ENCODE assay signal across 16 cellular contexts in genomic region chr1:212219679-212220463, GRCh38.
DNase-seq lines count a peak whose midpoint lies in the region; ATAC-seq, FAIRE-seq and TF ChIP-seq lines count a peak whose summit lies in the region.
"Had no signal": no experiment of that assay in that cellular context is flagged by ENCODE, and none has a peak within 500 bp of the region (broad histone marks: within the 10 kb centered on the region; RNA-seq: fewer than 3 reads in every experiment).

No MANE protein-coding gene starts in this region.

- H3K27ac Mint-ChIP-seq in GM23338 = no peak overlapping the region
- H3K27ac Mint-ChIP-seq: CD4-positive, alpha-beta T cell had no signal

- H3K4me3 ChIP-seq in GM23338 (no peak overlapping the region), sigmoid colon (no peak overlapping the region)
- H3K4me3 ChIP-seq: ascending aorta, heart left ventricle had no signal

- peak; percentile 54 for ATAC-seq in GM23338
- no peak for ATAC-seq in GM21423 (IDR thresholded peaks at IDR 0.05; ENCODE audit: unreplicated experiment)
- no peak for ATAC-seq in HG02642 (IDR thresholded peaks at IDR 0.05; ENCODE audit: poor library complexity, unreplicated experiment)
- ATAC-seq: heart left ventricle, Right ventricle myocardium inferior had no signal

- no peak overlapping the region for H3K4me2 ChIP-seq in GM23338

- H3K9me3 Mint-ChIP-seq in GM23338 = no peaks in the 10 kb centered on the region
- H3K9me3 Mint-ChIP-seq: CD4-positive, alpha-beta T cell had no signal

- 0 out of 2 replicates have a peak, but pooled peaks cover 3% of the 10 kb centered on the region for H3K4me1 ChIP-seq in GM23338 (ENCODE audit: insufficient read depth)
- no peaks in the 10 kb centered on the region for H3K4me1 ChIP-seq in sigmoid colon
- H3K4me1 ChIP-seq: ascending aorta had no signal

- no peak for TF ChIP-seq CTCF in GM23338 (conservative IDR thresholded peaks at IDR 0.05; ENCODE audit: low read depth in 2 of 2)
- no peak for TF ChIP-seq CTCF in sigmoid colon (IDR thresholded peaks at IDR 0.05)

- TF ChIP-seq POLR2A in sigmoid colon (IDR thresholded peaks at IDR 0.05) = no peak

- H3K36me3 Mint-ChIP-seq in GM23338 (ENCODE audit: low read depth) = no peaks in the 10 kb centered on the region

- no peaks in the 10 kb centered on the region for H3K27me3 ChIP-seq in GM23338 (ENCODE audit: insufficient read depth)
- H3K27me3 ChIP-seq in sigmoid colon = no peaks in the 10 kb centered on the region
- H3K27me3 ChIP-seq: ascending aorta, heart left ventricle had no signal

- intact Hi-C loops in sigmoid colon (cut with DNase I) = no loop called here

- H3K4me3 Mint-ChIP-seq in GM23338 = no peak overlapping the region
- H3K4me3 Mint-ChIP-seq: CD4-positive, alpha-beta T cell had no signal

- DNase-seq in GM23338 (ENCODE audit: low spot score) = peak; percentile 36
- DNase-seq in iPS DF 19.7 (ENCODE audit: low read depth, low spot score) = peak; percentile 5
- peak; percentile 25 for DNase-seq in sigmoid colon
- no peak for DNase-seq in foreskin melanocyte
- DNase-seq in SIG-M5 treated with dmso at 0.1 percent for 504 hours (lab: John Stamatoyannopoulos, UW; ENCODE audit: unreplicated experiment) = no peak
- DNase-seq: activated T-cell treated with anti-CD3 and anti-CD28 coated beads for 4 hours; CD4-positive, alpha-beta T cell; heart left ventricle; NCI-H2227 treated with DMSO at 0.1 percent for 48 hours; retina had no signal

- no peaks in the 10 kb centered on the region for H3K79me2 ChIP-seq in GM23338 (replicated peaks; ENCODE audit: insufficient read depth)

- H3K27me3 Mint-ChIP-seq in GM23338 (ENCODE audit: insufficient read depth, low read depth, poor library complexity) = peaks cover 3% of the 10 kb centered on the region
- H3K27me3 Mint-ChIP-seq: CD4-positive, alpha-beta T cell had no signal

- peak; percentile 96 for FAIRE-seq in TTC549 (lab: Jason Lieb, UNC)

- peaks cover 16% of the 10 kb centered on the region for H3K4me1 Mint-ChIP-seq in GM23338

- no peaks in the 10 kb centered on the region for H3K9me2 ChIP-seq in GM23338 (ENCODE audit: insufficient read depth)

- no peak for TF ChIP-seq EP300 in sigmoid colon (IDR thresholded peaks at IDR 0.05)

- no peaks in the 10 kb centered on the region for H3K36me3 ChIP-seq in GM23338 (ENCODE audit: insufficient read depth)
- H3K36me3 ChIP-seq in sigmoid colon = no peaks in the 10 kb centered on the region
- H3K36me3 ChIP-seq: ascending aorta, heart left ventricle had no signal

- no peaks in the 10 kb centered on the region for H4K20me1 ChIP-seq in GM23338 (replicated peaks; ENCODE audit: insufficient read depth)

- WGBS in sigmoid colon, 2 donors = 89 to 91% methylated on average over 8 of the region's 8 CpGs

- H3F3A ChIP-seq in GM23338 (replicated peaks; ENCODE audit: low read depth) = no peaks in the 10 kb centered on the region

- H3K27ac ChIP-seq in GM23338 (ENCODE audit: low read depth) = no peak overlapping the region
- no peak overlapping the region for H3K27ac ChIP-seq in sigmoid colon
- H3K27ac ChIP-seq: ascending aorta, heart left ventricle, HL-60 had no signal

- H3K9me3 ChIP-seq in sigmoid colon = no peaks in the 10 kb centered on the region
- H3K9me3 ChIP-seq: ascending aorta, heart left ventricle had no signal

- H2AFZ ChIP-seq in GM23338 = no peak overlapping the region

TF ChIP-seq in GM23338, 12 proteins besides CTCF, POLR2A, EP300 and RAD21 (continues in another document):
- TF ChIP-seq STAT1 (IDR thresholded peaks at IDR 0.05; ENCODE audit: unreplicated experiment) = no peak
- TF ChIP-seq EZH2phosphoT487 (IDR thresholded peaks at IDR 0.05; ENCODE audit: unreplicated experiment) = no peak
- no peak for TF ChIP-seq NANOG (IDR thresholded peaks at IDR 0.05; ENCODE audit: borderline replicate concordance)
- TF ChIP-seq, protein P1, sequence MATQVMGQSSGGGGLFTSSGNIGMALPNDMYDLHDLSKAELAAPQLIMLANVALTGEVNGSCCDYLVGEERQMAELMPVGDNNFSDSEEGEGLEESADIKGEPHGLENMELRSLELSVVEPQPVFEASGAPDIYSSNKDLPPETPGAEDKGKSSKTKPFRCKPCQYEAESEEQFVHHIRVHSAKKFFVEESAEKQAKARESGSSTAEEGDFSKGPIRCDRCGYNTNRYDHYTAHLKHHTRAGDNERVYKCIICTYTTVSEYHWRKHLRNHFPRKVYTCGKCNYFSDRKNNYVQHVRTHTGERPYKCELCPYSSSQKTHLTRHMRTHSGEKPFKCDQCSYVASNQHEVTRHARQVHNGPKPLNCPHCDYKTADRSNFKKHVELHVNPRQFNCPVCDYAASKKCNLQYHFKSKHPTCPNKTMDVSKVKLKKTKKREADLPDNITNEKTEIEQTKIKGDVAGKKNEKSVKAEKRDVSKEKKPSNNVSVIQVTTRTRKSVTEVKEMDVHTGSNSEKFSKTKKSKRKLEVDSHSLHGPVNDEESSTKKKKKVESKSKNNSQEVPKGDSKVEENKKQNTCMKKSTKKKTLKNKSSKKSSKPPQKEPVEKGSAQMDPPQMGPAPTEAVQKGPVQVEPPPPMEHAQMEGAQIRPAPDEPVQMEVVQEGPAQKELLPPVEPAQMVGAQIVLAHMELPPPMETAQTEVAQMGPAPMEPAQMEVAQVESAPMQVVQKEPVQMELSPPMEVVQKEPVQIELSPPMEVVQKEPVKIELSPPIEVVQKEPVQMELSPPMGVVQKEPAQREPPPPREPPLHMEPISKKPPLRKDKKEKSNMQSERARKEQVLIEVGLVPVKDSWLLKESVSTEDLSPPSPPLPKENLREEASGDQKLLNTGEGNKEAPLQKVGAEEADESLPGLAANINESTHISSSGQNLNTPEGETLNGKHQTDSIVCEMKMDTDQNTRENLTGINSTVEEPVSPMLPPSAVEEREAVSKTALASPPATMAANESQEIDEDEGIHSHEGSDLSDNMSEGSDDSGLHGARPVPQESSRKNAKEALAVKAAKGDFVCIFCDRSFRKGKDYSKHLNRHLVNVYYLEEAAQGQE (IDR thresholded peaks at IDR 0.05; ENCODE audit: unreplicated experiment) = no peak
- TF ChIP-seq CREB1 (CRISPR knock-in tag; IDR thresholded peaks at IDR 0.05; ENCODE audit: low read depth) = no peak
- no peak for TF ChIP-seq JUNB (IDR thresholded peaks at IDR 0.05; ENCODE audit: unreplicated experiment)
- TF ChIP-seq ZNF462 (CRISPR knock-in tag; IDR thresholded peaks at IDR 0.05) = no peak
- no peak for TF ChIP-seq ZNF114 (CRISPR knock-in tag; IDR thresholded peaks at IDR 0.05)
- no peak for TF ChIP-seq POLR2AphosphoS5 (IDR thresholded peaks at IDR 0.05; ENCODE audit: low read depth)
- TF ChIP-seq ZNF331 (CRISPR knock-in tag; IDR thresholded peaks at IDR 0.05; ENCODE audit: low read depth) = no peak

Comparison
In these comparisons a context has a peak if more than half of its experiments do, and no peak if none do; other contexts are left out.
1. DNase-seq: peak in GM23338 (single experiment), iPS DF 19.7 (single experiment) and sigmoid colon (single experiment); none in foreskin melanocyte (single experiment) and SIG-M5 treated with dmso at 0.1 percent for 504 hours (single experiment).